In the genomic region with DNA sequence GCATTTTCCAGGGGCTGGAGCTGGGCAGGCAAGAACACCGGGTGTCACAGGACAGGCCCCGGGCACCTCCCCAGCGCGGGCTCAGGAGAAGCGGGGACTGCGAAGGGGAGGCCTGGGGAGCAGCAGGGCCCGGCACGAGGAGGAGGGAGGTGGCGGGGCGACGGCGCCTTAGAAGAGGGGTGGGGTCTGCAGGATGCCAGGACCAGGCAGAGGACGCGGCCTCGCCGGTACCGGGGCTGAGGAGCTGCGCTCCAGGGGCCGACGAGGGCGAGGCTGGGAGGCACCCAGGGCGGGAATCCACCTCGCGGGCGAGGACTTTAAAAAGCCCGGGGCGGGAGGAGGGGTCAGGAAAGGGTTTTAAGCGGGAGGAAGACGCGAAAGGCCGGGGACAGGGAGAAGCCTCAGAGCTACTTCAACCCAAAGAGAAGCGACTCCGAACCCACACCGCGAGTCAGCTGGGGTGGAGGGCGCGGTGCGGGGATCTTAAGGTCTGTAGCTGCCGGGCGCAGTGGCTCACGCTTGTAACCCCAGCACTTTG, we compare ENCODE assay signal across 8 cellular contexts.
A peak's percentile ranks its signal among the peaks of the same experiment; 100 is the strongest.
DNase-seq lines count a peak whose midpoint lies in the region; ATAC-seq lines count a peak whose summit lies in the region.

No MANE protein-coding gene starts in this region.

- H3K4me1 ChIP-seq in effector memory CD4-positive, alpha-beta T cell (ENCODE audit: control insufficient read depth, insufficient read depth, low read length, poor library complexity, severe bottlenecking) = peaks cover 5% of the 10 kb centered on the region

- peaks cover 13% of the 10 kb centered on the region for H3K36me3 ChIP-seq in effector memory CD4-positive, alpha-beta T cell (ENCODE audit: control insufficient read depth, insufficient read depth, low read length)

- peak overlapping the region; percentile 37 for H3K27ac ChIP-seq in effector memory CD4-positive, alpha-beta T cell (ENCODE audit: insufficient read depth, low read length, poor library complexity, severe bottlenecking)

- peaks cover 7% of the 10 kb centered on the region for H3K9me3 ChIP-seq in effector memory CD4-positive, alpha-beta T cell (ENCODE audit: control insufficient read depth, low read length)

- DNase-seq in NCI-H526 (lab: John Stamatoyannopoulos, UW) (peak; percentile 41 to 72), NCI-H526 treated with DMSO at 0.1 percent for 48 hours (lab: John Stamatoyannopoulos, UW) (no peak), medulla oblongata (ENCODE audit: extremely low spot score) (peak; percentile 9)
- DNase-seq in activated CD4-positive, alpha-beta T cell treated with anti-CD3 and anti-CD28 coated beads for 1 hour = peak; percentile 11
- peak in 1 of 3 donors; percentile 21 for DNase-seq in effector memory CD4-positive, alpha-beta T cell
- peak; percentile 4 for DNase-seq in stimulated activated CD8-positive, alpha-beta memory T cell treated with anti-CD3 and anti-CD28 coated beads, Interleukin-12 subunit alpha, Interleukin-12 subunit beta, amount 100 ng/mL, for 4 hours (ENCODE audit: low read depth)

- H3K4me3 ChIP-seq in effector memory CD4-positive, alpha-beta T cell (ENCODE audit: insufficient read depth, low read depth, low read length, poor library complexity, severe bottlenecking) = peak overlapping the region; percentile 57

- no peaks in the 10 kb centered on the region for H3K27me3 ChIP-seq in effector memory CD4-positive, alpha-beta T cell (replicated peaks; ENCODE audit: control insufficient read depth, insufficient read depth, low read length, poor library complexity, severe bottlenecking)

- ATAC-seq in HG03520 (IDR thresholded peaks at IDR 0.05; ENCODE audit: unreplicated experiment) = no peak
- ATAC-seq in HG03045 (IDR thresholded peaks at IDR 0.05; ENCODE audit: unreplicated experiment) = no peak
